In the genomic region with DNA sequence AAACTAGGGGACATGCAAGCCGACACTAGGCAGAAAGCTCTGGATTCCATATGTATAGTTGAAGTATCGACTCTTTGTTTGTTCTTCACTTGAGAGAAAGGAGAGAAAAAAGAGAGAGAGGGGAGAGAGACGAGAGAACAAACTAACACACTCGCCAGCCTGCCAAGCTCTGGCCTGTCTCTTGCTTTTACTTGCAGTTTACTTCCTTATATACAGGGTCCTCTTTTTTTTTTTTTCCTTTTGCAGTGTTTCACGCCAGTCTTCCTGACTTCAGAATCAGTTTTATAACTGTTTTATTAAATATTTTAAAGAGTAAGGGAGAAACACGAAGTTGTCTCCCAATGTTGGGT, we compare ENCODE assay signal across 10 cellular contexts. TPM values are rescaled to one million over a fixed set of nuclear protein-coding genes. Genes with fewer than 3 reads are reported as not detected.
DNase-seq lines count a peak whose midpoint lies in the region; ATAC-seq and TF ChIP-seq lines count a peak whose summit lies in the region.
"Had no signal": no experiment of that assay in that cellular context is flagged by ENCODE, and none has a peak within 500 bp of the region (broad histone marks: within the 10 kb centered on the region; RNA-seq: fewer than 3 reads in every experiment).

No MANE protein-coding gene starts in this region.

- DNase-seq in Right ventricle myocardium inferior (ENCODE audit: missing footprints) (no peak), cardiac septum (ENCODE audit: low spot score) (no peak), coronary artery (ENCODE audit: low spot score) (no peak), mesothelial cell of epicardium (ENCODE audit: low spot score in 2 of 2, unreplicated experiment in 2 of 2) (no peak), aorta (no peak), cerebellar cortex (ENCODE audit: low spot score) (no peak)
- no peak for DNase-seq in stimulated activated naive B cell treated with anti-CD40 and anti-IgM and Interleukin-4, amounts not matched to agents 10 μg/mL and 1 μg/mL and 100 μg/mL, for 72 hours
- DNase-seq in stimulated activated CD4-positive, alpha-beta T cell treated with anti-CD3 and anti-CD28 coated beads, Interleukin-1b, Interleukin-23, amount 100 ng/mL, for 48 hours, result no peak
- DNase-seq: CD8-positive, alpha-beta T cell; NCI-H1694 treated with DMSO at 0.1 percent for 48 hours had no signal

- H3K36me3 Mint-ChIP-seq in mesothelial cell of epicardium, result no peaks in the 10 kb centered on the region
- H3K36me3 Mint-ChIP-seq in stimulated activated naive B cell treated with anti-CD40 and anti-IgM and Interleukin-4, amounts not matched to agents 10 μg/mL and 1 μg/mL and 100 μg/mL, for 72 hours, result no peaks in the 10 kb centered on the region
- H3K36me3 Mint-ChIP-seq: CD8-positive, alpha-beta T cell had no signal

- 2% methylated on average over 6 of the region's 6 CpGs for WGBS in aorta, 2 donors

- H3K27ac ChIP-seq in coronary artery (peak overlapping the region; percentile 85), aorta (ENCODE audit: low read depth in 1 of 2, low read length in 2 of 2) (peak overlapping the region; percentile 90 to 99)

- H3K36me3 ChIP-seq in aorta (ENCODE audit: control insufficient read depth in 1 of 2, insufficient read depth in 2 of 2, low read length in 1 of 2), result peaks cover 0 to 1% of the 10 kb centered on the region in 2 donors

- intact Hi-C loops in Right ventricle myocardium inferior (cut with DNase I), result loop anchor here (5.0 kb wide), 1 partner anchor 48 kb away; no protein-coding TSS in a partner anchor
- intact Hi-C loops in cardiac septum (cut with DNase I), result loop anchor here (5.0 to 10.0 kb wide), 3 partner anchors 51 to 317 kb away; a partner anchor contains a TSS
- intact Hi-C loops in aorta (cut with DNase I), result loop anchor here in 1 of 2 donors (10.0 kb wide), 1 partner anchor 71 kb away; no protein-coding TSS in a partner anchor

- H3K27ac Mint-ChIP-seq in mesothelial cell of epicardium, result peak overlapping the region; percentile 98
- no peak overlapping the region for H3K27ac Mint-ChIP-seq in stimulated activated naive B cell treated with anti-CD40 and anti-IgM and Interleukin-4, amounts not matched to agents 10 μg/mL and 1 μg/mL and 100 μg/mL, for 72 hours
- H3K27ac Mint-ChIP-seq: CD8-positive, alpha-beta T cell had no signal

- TF ChIP-seq CTCF in coronary artery (IDR thresholded peaks at IDR 0.05), result no peak
- TF ChIP-seq CTCF in mesothelial cell of epicardium (IDR thresholded peaks at IDR 0.05; ENCODE audit: unreplicated experiment), result no peak

- no peaks in the 10 kb centered on the region for H3K27me3 Mint-ChIP-seq in mesothelial cell of epicardium (ENCODE audit: low read depth)
- H3K27me3 Mint-ChIP-seq in stimulated activated naive B cell treated with anti-CD40 and anti-IgM and Interleukin-4, amounts not matched to agents 10 μg/mL and 1 μg/mL and 100 μg/mL, for 72 hours, result peaks cover 54 to 64% of the 10 kb centered on the region in 2 donors

- peak overlapping the region; percentile 15 for H3K4me3 Mint-ChIP-seq in mesothelial cell of epicardium
- H3K4me3 Mint-ChIP-seq in stimulated activated naive B cell treated with anti-CD40 and anti-IgM and Interleukin-4, amounts not matched to agents 10 μg/mL and 1 μg/mL and 100 μg/mL, for 72 hours, result no peak overlapping the region
- H3K4me3 Mint-ChIP-seq: CD8-positive, alpha-beta T cell had no signal

- H3K4me1 Mint-ChIP-seq in mesothelial cell of epicardium, result peaks cover 95% of the 10 kb centered on the region
- no peaks in the 10 kb centered on the region for H3K4me1 Mint-ChIP-seq in stimulated activated naive B cell treated with anti-CD40 and anti-IgM and Interleukin-4, amounts not matched to agents 10 μg/mL and 1 μg/mL and 100 μg/mL, for 72 hours

- ATAC-seq in Right ventricle myocardium inferior (peak; percentile 12), aorta (ENCODE audit: low FRiP score) (no peak)
- no peak for ATAC-seq in stimulated activated naive B cell treated with anti-CD40 and anti-IgM and Interleukin-4, amounts not matched to agents 10 μg/mL and 1 μg/mL and 100 μg/mL, for 72 hours (replicated peaks)
- ATAC-seq: CD8-positive, alpha-beta T cell had no signal

- H3K27me3 ChIP-seq in aorta (ENCODE audit: control insufficient read depth in 1 of 2, insufficient read depth in 2 of 2, low read length in 1 of 2), result no peaks in the 10 kb centered on the region

- H3K9me3 ChIP-seq in aorta (ENCODE audit: control insufficient read depth, low read length), result no peaks in the 10 kb centered on the region

- H3K4me3 ChIP-seq in coronary artery (peak overlapping the region; percentile 52), aorta (ENCODE audit: low read length in 2 of 2) (no peak overlapping the region)

- H3K9me3 Mint-ChIP-seq in mesothelial cell of epicardium, result no peaks in the 10 kb centered on the region
- H3K9me3 Mint-ChIP-seq in stimulated activated naive B cell treated with anti-CD40 and anti-IgM and Interleukin-4, amounts not matched to agents 10 μg/mL and 1 μg/mL and 100 μg/mL, for 72 hours, result no peaks in the 10 kb centered on the region
- H3K9me3 Mint-ChIP-seq: CD8-positive, alpha-beta T cell had no signal

- peaks cover 3 to 15% of the 10 kb centered on the region in 2 donors for H3K4me1 ChIP-seq in aorta (ENCODE audit: control insufficient read depth in 1 of 2, insufficient read depth in 2 of 2, low read length in 2 of 2)

RNA-seq across cellular contexts. Expression of a gene that starts 19.9 kb away (rescaled TPM):
- total RNA-seq in Right ventricle myocardium inferior (126 TPM), cardiac septum (103 TPM), mesothelial cell of epicardium (156 to 163 TPM (median 161 TPM) in 3 replicates), aorta (10 to 100 TPM; 56.5 to 64.9 TPM)
- 10 to 100 TPM; 10.8 to 12.0 TPM for polyA plus RNA-seq in aorta
- total RNA-seq: CD8-positive, alpha-beta T cell had no signal
